In genomic region chr9:33375841-33376321, GRCh38 we compare ENCODE assay signal across 1 cellular context.
TF ChIP-seq lines count a peak whose summit lies in the region.

No MANE protein-coding gene starts in this region.

TF ChIP-seq in IMR-90, 13 proteins besides CTCF, POLR2A, EP300 and RAD21:
- TF ChIP-seq SMC3 (IDR thresholded peaks at IDR 0.05; ENCODE audit: low read depth, low read length): no peak
- TF ChIP-seq USF2 (IDR thresholded peaks at IDR 0.05; ENCODE audit: low read depth, low read length): no peak
- TF ChIP-seq FOS (IDR thresholded peaks at IDR 0.05; ENCODE audit: low read depth, low read length): no peak
- no peak for TF ChIP-seq NFE2L2 (IDR thresholded peaks at IDR 0.05; ENCODE audit: low read depth, low read length)
- TF ChIP-seq MXI1 (IDR thresholded peaks at IDR 0.05; ENCODE audit: borderline replicate concordance, low read depth, low read length): no peak
- TF ChIP-seq CEBPB (IDR thresholded peaks at IDR 0.05; ENCODE audit: low read depth, low read length): no peak
- no peak for TF ChIP-seq CHD1 (IDR thresholded peaks at IDR 0.05; ENCODE audit: low read depth, low read length)
- TF ChIP-seq MAZ (IDR thresholded peaks at IDR 0.05; ENCODE audit: borderline replicate concordance, low read depth, low read length): no peak
- no peak for TF ChIP-seq RCOR1 (IDR thresholded peaks at IDR 0.05; ENCODE audit: insufficient replicate concordance, low read length)
- TF ChIP-seq ELK1 (IDR thresholded peaks at IDR 0.05; ENCODE audit: borderline replicate concordance, low read depth, low read length): no peak
- no peak for TF ChIP-seq BHLHE40 (IDR thresholded peaks at IDR 0.05; ENCODE audit: low read depth, low read length)
- no peak for TF ChIP-seq RFX5 (IDR thresholded peaks at IDR 0.05; ENCODE audit: low read depth, low read length)
